ENCODE assay signal across 21 cellular contexts in genomic region chr13:101648766-101649489, GRCh38.
"Had no signal": no experiment of that assay in that cellular context is flagged by ENCODE, and none has a peak within 500 bp of the region (broad histone marks: within the 10 kb centered on the region; RNA-seq: fewer than 3 reads in every experiment).

No MANE protein-coding gene starts in this region.

- H3K27ac ChIP-seq: colonic mucosa, heart left ventricle, left ventricle myocardium inferior, prostate gland, right atrium auricular region, stomach, vagina, VCaP had no signal

- H3K36me3 ChIP-seq: colonic mucosa, gastrocnemius medialis, heart left ventricle, left ventricle myocardium inferior, prostate gland, right atrium auricular region, stomach, vagina had no signal

- H3K4me3 ChIP-seq: colonic mucosa, gastrocnemius medialis, heart left ventricle, left ventricle myocardium inferior, prostate gland, right atrium auricular region, stomach, vagina had no signal

- ATAC-seq: activated T-helper 17 cell treated with anti-CD3 and anti-CD28 coated beads, Interleukin-2, amount 50 U/mL, for 72 hours; T-helper 17 cell had no signal

- H3K4me1 Mint-ChIP-seq: activated naive CD8-positive, alpha-beta T cell treated with anti-CD3 and anti-CD28 coated beads, Interleukin-2, amount 10 ng/mL, durations not matched to agents 7 days and 5 days; activated T-helper 17 cell treated with anti-CD3 and anti-CD28 coated beads, Interleukin-2, amount 50 U/mL, for 72 hours; T-helper 17 cell had no signal

- H3K4me3 Mint-ChIP-seq: activated naive CD8-positive, alpha-beta T cell treated with anti-CD3 and anti-CD28 coated beads, Interleukin-2, amount 10 ng/mL, durations not matched to agents 7 days and 5 days; activated T-helper 17 cell treated with anti-CD3 and anti-CD28 coated beads, Interleukin-2, amount 50 U/mL, for 72 hours; T-helper 17 cell had no signal

- DNase-seq: activated CD4-positive, alpha-beta T cell treated with anti-CD3 and anti-CD28 coated beads, Interleukin-2, amount 50 U/mL, for 48 hours; activated naive CD4-positive, alpha-beta T cell treated with Interleukin-2 at 50 U/mL for 16 hours; activated naive CD8-positive, alpha-beta T cell treated with anti-CD3 and anti-CD28 coated beads, Interleukin-2, amount 10 ng/mL, durations not matched to agents 7 days and 5 days; activated T-cell treated with anti-CD3 and anti-CD28 coated beads for 4 hours; amygdala; central memory CD4-positive, alpha-beta T cell; colonic mucosa; erythroblast; gastrocnemius medialis; heart left ventricle; left ventricle myocardium inferior; small intestine; stimulated activated CD4-positive, alpha-beta T cell treated with anti-CD3 and anti-CD28 coated beads, Interleukin-15, amount 100 ng/mL, for 24 hours; stimulated activated CD4-positive, alpha-beta T cell treated with anti-CD3 and anti-CD28 coated beads, Interleukin-2, amount 100 ng/mL, for 48 hours; stomach; T-helper 17 cell had no signal

- H3K27me3 ChIP-seq: colonic mucosa, gastrocnemius medialis, heart left ventricle, right atrium auricular region, stomach, vagina had no signal

- H3K27ac Mint-ChIP-seq: activated naive CD8-positive, alpha-beta T cell treated with anti-CD3 and anti-CD28 coated beads, Interleukin-2, amount 10 ng/mL, durations not matched to agents 7 days and 5 days; activated T-helper 17 cell treated with anti-CD3 and anti-CD28 coated beads, Interleukin-2, amount 50 U/mL, for 72 hours; T-helper 17 cell had no signal

- H3K36me3 Mint-ChIP-seq: activated naive CD8-positive, alpha-beta T cell treated with anti-CD3 and anti-CD28 coated beads, Interleukin-2, amount 10 ng/mL, durations not matched to agents 7 days and 5 days had no signal

- H3K9me3 Mint-ChIP-seq: activated naive CD8-positive, alpha-beta T cell treated with anti-CD3 and anti-CD28 coated beads, Interleukin-2, amount 10 ng/mL, durations not matched to agents 7 days and 5 days had no signal
